In the genomic region with DNA sequence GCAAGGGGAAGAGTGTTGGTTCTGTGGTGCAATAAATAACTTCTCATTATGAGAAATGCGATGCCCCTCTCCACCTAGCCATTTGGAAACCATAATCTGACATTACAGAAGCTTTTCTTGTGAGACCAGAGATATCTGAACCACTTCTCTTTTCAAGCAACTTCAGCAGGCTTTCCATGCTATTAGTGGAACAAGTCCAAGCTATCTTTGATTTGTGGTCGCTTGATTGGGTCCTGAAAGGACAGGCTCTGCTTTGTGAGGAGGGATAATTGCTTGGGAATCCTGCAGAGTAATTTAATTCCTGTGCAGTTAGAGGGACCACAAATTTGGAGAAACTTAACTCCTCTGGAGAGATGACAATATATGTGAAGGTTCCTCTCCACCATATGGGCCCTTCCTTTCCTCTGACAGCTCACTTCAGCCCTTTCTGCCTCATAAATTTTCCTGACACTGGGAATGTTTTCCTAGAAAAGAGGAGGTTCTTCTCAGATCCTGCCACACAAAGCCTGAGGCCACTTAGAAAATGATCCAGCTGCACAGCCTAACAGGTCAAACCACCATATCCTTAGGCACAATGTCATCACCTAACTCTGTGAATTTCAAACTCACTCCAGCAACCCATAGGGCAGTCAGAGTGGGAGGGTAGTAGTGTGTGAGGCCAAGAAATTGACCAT, we compare ENCODE assay signal across 1 cellular context.
TF ChIP-seq lines count a peak whose summit lies in the region.

No MANE protein-coding gene starts in this region.

TF ChIP-seq in HEK293, 187 proteins besides CTCF, POLR2A, EP300 and RAD21 (continued from another document):
- no peak for TF ChIP-seq ZNF623 (tag by site-specific recombination; IDR thresholded peaks at IDR 0.05)
- TF ChIP-seq WT1 (tag by site-specific recombination; IDR thresholded peaks at IDR 0.05) = peak; percentile 81
- TF ChIP-seq ZSCAN16 (tag by site-specific recombination; IDR thresholded peaks at IDR 0.05) = no peak
- TF ChIP-seq, protein P1, sequence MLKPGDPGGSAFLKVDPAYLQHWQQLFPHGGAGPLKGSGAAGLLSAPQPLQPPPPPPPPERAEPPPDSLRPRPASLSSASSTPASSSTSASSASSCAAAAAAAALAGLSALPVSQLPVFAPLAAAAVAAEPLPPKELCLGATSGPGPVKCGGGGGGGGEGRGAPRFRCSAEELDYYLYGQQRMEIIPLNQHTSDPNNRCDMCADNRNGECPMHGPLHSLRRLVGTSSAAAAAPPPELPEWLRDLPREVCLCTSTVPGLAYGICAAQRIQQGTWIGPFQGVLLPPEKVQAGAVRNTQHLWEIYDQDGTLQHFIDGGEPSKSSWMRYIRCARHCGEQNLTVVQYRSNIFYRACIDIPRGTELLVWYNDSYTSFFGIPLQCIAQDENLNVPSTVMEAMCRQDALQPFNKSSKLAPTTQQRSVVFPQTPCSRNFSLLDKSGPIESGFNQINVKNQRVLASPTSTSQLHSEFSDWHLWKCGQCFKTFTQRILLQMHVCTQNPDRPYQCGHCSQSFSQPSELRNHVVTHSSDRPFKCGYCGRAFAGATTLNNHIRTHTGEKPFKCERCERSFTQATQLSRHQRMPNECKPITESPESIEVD (tag by site-specific recombination; IDR thresholded peaks at IDR 0.05) = peak; percentile 84
- TF ChIP-seq ZNF837 (tag by site-specific recombination; IDR thresholded peaks at IDR 0.05) = no peak
- no peak for TF ChIP-seq KLF9 (tag by site-specific recombination; IDR thresholded peaks at IDR 0.05; ENCODE audit: low read depth)
- no peak for TF ChIP-seq ZNF311 (tag by site-specific recombination; IDR thresholded peaks at IDR 0.05; ENCODE audit: borderline replicate concordance)
- no peak for TF ChIP-seq SETDB1 (IDR thresholded peaks at IDR 0.05; ENCODE audit: insufficient read length, low read length)
- peak; percentile 12; the same call in 1 of the 2 replicates for TF ChIP-seq SCRT1 (tag by site-specific recombination; IDR thresholded peaks at IDR 0.05; ENCODE audit: borderline replicate concordance)
- TF ChIP-seq ZNF140 (tag by site-specific recombination; IDR thresholded peaks at IDR 0.05) = no peak
- TF ChIP-seq ZFP69B (tag by site-specific recombination; IDR thresholded peaks at IDR 0.05) = no peak
- TF ChIP-seq ZNF529 (tag by site-specific recombination; IDR thresholded peaks at IDR 0.05; ENCODE audit: insufficient replicate concordance) = no peak
- TF ChIP-seq PRDM10 (tag by site-specific recombination; IDR thresholded peaks at IDR 0.05) = 0 out of 2 replicates have a peak, but pooled peaks have one; percentile 24
- TF ChIP-seq OVOL3 (tag by site-specific recombination; IDR thresholded peaks at IDR 0.05) = 0 out of 2 replicates have a peak, but pooled peaks have one; percentile 69
- no peak for TF ChIP-seq ZNF660 (tag by site-specific recombination; IDR thresholded peaks at IDR 0.05)
- no peak for TF ChIP-seq ZFP41 (tag by site-specific recombination; IDR thresholded peaks at IDR 0.05; ENCODE audit: borderline replicate concordance)
- 0 out of 2 replicates have a peak, but pooled peaks have one; percentile 9 for TF ChIP-seq ZNF596 (tag by site-specific recombination; IDR thresholded peaks at IDR 0.05)
- TF ChIP-seq GFI1B (tag by site-specific recombination; IDR thresholded peaks at IDR 0.05) = peak; percentile 91
- no peak for TF ChIP-seq KLF8 (tag by site-specific recombination; IDR thresholded peaks at IDR 0.05)
- no peak for TF ChIP-seq ZNF184 (tag by site-specific recombination; IDR thresholded peaks at IDR 0.05)
- no peak for TF ChIP-seq ZNF175 (tag by site-specific recombination; IDR thresholded peaks at IDR 0.05)
- peak; percentile 94 for TF ChIP-seq SP7 (tag by site-specific recombination; IDR thresholded peaks at IDR 0.05)
- TF ChIP-seq SP3 (tag by site-specific recombination; IDR thresholded peaks at IDR 0.05) = no peak
- no peak for TF ChIP-seq RBAK (tag by site-specific recombination; IDR thresholded peaks at IDR 0.05)
- TF ChIP-seq ZIC2 (tag by site-specific recombination; IDR thresholded peaks at IDR 0.05) = no peak
- no peak for TF ChIP-seq PRDM1 (tag by site-specific recombination; IDR thresholded peaks at IDR 0.05)
- TF ChIP-seq, protein P2, sequence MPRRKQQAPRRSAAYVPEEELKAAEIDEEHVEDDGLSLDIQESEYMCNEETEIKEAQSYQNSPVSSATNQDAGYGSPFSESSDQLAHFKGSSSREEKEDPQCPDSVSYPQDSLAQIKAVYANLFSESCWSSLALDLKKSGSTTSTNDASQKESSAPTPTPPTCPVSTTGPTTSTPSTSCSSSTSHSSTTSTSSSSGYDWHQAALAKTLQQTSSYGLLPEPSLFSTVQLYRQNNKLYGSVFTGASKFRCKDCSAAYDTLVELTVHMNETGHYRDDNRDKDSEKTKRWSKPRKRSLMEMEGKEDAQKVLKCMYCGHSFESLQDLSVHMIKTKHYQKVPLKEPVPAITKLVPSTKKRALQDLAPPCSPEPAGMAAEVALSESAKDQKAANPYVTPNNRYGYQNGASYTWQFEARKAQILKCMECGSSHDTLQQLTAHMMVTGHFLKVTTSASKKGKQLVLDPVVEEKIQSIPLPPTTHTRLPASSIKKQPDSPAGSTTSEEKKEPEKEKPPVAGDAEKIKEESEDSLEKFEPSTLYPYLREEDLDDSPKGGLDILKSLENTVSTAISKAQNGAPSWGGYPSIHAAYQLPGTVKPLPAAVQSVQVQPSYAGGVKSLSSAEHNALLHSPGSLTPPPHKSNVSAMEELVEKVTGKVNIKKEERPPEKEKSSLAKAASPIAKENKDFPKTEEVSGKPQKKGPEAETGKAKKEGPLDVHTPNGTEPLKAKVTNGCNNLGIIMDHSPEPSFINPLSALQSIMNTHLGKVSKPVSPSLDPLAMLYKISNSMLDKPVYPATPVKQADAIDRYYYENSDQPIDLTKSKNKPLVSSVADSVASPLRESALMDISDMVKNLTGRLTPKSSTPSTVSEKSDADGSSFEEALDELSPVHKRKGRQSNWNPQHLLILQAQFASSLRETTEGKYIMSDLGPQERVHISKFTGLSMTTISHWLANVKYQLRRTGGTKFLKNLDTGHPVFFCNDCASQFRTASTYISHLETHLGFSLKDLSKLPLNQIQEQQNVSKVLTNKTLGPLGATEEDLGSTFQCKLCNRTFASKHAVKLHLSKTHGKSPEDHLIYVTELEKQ (tag by site-specific recombination; IDR thresholded peaks at IDR 0.05; ENCODE audit: borderline replicate concordance) = no peak
- no peak for TF ChIP-seq ZNF416 (tag by site-specific recombination; IDR thresholded peaks at IDR 0.05)
